8 cellular contexts compared by ENCODE assay signal in genomic region chr12:116539905-116540482, GRCh38.
DNase-seq lines count a peak whose midpoint lies in the region; ATAC-seq and TF ChIP-seq lines count a peak whose summit lies in the region.

No MANE protein-coding gene starts in this region.

- no peak for TF ChIP-seq CTCF in VCaP (conservative IDR thresholded peaks at IDR 0.05)

- H3K4me1 ChIP-seq in stomach smooth muscle (ENCODE audit: control insufficient read depth, insufficient read depth, low read length) = peaks cover 28% of the 10 kb centered on the region

- no peak for TF ChIP-seq RAD21 in Ishikawa (IDR thresholded peaks at IDR 0.05; ENCODE audit: low read depth)

- TF ChIP-seq EP300 in Ishikawa (IDR thresholded peaks at IDR 0.05; ENCODE audit: borderline replicate concordance) = no peak

- peak overlapping the region in 1 of 2 donors; percentile 47 for H3K4me3 ChIP-seq in stomach smooth muscle (ENCODE audit: low read length in 2 of 2)

- H3K9me3 ChIP-seq in stomach smooth muscle (ENCODE audit: control insufficient read depth in 2 of 2, low read length in 2 of 2) = no peaks in the 10 kb centered on the region

- no peak overlapping the region for H3K9ac ChIP-seq in stomach smooth muscle (ENCODE audit: low read length in 2 of 2)

- H3K36me3 ChIP-seq in stomach smooth muscle (ENCODE audit: control insufficient read depth in 2 of 2, insufficient read depth in 2 of 2, low read length in 2 of 2) = no peaks in the 10 kb centered on the region

- H3K27me3 ChIP-seq in stomach smooth muscle (ENCODE audit: control insufficient read depth in 1 of 2, insufficient read depth in 2 of 2, low read length in 2 of 2) = no peaks in the 10 kb centered on the region

- peak overlapping the region; percentile 23 for H3K27ac ChIP-seq in VCaP
- peak overlapping the region; percentile 6 for H3K27ac ChIP-seq in stomach smooth muscle (ENCODE audit: low read length)

- DNase-seq in hippocampal formation (lab: John Stamatoyannopoulos, UW) = peak; percentile 36 to 47
- DNase-seq in SW 1271 (lab: John Stamatoyannopoulos, UW) = no peak
- DNase-seq in stimulated activated naive CD4-positive, alpha-beta T cell (lab: John Stamatoyannopoulos, UW) = no peak

- ATAC-seq in GM19035 (IDR thresholded peaks at IDR 0.05; ENCODE audit: unreplicated experiment) = no peak
- ATAC-seq in HG03135 (IDR thresholded peaks at IDR 0.05; ENCODE audit: unreplicated experiment) = no peak

TF ChIP-seq in Ishikawa, 13 proteins besides CTCF, POLR2A, EP300 and RAD21:
- TF ChIP-seq, protein P1, sequence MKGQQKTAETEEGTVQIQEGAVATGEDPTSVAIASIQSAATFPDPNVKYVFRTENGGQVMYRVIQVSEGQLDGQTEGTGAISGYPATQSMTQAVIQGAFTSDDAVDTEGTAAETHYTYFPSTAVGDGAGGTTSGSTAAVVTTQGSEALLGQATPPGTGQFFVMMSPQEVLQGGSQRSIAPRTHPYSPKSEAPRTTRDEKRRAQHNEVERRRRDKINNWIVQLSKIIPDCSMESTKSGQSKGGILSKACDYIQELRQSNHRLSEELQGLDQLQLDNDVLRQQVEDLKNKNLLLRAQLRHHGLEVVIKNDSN (IDR thresholded peaks at IDR 0.05) = no peak
- peak; percentile 44; the same call in 1 of the 2 replicates for TF ChIP-seq NFIC (IDR thresholded peaks at IDR 0.05)

Comparison
In these comparisons a context has a peak if more than half of its experiments do, and no peak if none do; other contexts are left out.
1. DNase-seq: peak in hippocampal formation (2 of 2); none in SW 1271 (0 of 2) and stimulated activated naive CD4-positive, alpha-beta T cell (0 of 6).